ENCODE assay signal across 8 cellular contexts in genomic region chr11:62601364-62602140, GRCh38. TPM values are rescaled to one million over a fixed set of nuclear protein-coding genes. Genes with fewer than 3 reads are reported as not detected.
DNase-seq lines count a peak whose midpoint lies in the region; ATAC-seq, FAIRE-seq and TF ChIP-seq lines count a peak whose summit lies in the region.

TSS of gene MTA2 (minus strand) at chr11:62601865. CDS start at chr11:62601450, 415 bp downstream.

- peak within 1 kb of the TSS; percentile 95 for H3K27ac ChIP-seq in keratinocyte (ENCODE audit: control insufficient read depth, insufficient read depth, low read length)

- H3K36me3 ChIP-seq in keratinocyte (ENCODE audit: control insufficient read depth in 2 of 2, extremely low read depth in 1 of 2, insufficient read depth in 2 of 2, low read length in 2 of 2) = peaks cover 26 to 29% of the 10 kb centered on the region in 2 experiments

- H3K79me2 ChIP-seq in keratinocyte (ENCODE audit: control insufficient read depth, insufficient read depth, low read length) = peaks cover 42% of the 10 kb centered on the region

- peak within 1 kb of the TSS; percentile 42 for H2AFZ ChIP-seq in keratinocyte (ENCODE audit: control insufficient read depth, low read length)

- peak within 1 kb of the TSS; percentile 85 for H3K4me3 ChIP-seq in AG10803 (ENCODE audit: low read length)
- peak within 1 kb of the TSS; percentile 77 to 99 (median 86) for H3K4me3 ChIP-seq in keratinocyte (ENCODE audit: control insufficient read depth in 2 of 3, extremely low read depth in 1 of 3, insufficient read depth in 2 of 3, low read depth in 1 of 3, low read length in 3 of 3)

- H3K9me1 ChIP-seq in keratinocyte (ENCODE audit: control insufficient read depth, extremely low read depth, insufficient read depth, low read length) = no peaks in the 10 kb centered on the region

- FAIRE-seq in keratinocyte (lab: Jason Lieb, UNC) = peak; percentile 78

- peaks cover 14% of the 10 kb centered on the region for H3K4me1 ChIP-seq in keratinocyte (ENCODE audit: control insufficient read depth, extremely low read depth, insufficient read depth, low read length)

- peak; percentile 96 for DNase-seq in AG10803 (ENCODE audit: low read depth)
- DNase-seq in NCI-H460 (ENCODE audit: extremely low read depth, low read depth) = peak; percentile 94
- peak; percentile 100 for DNase-seq in activated CD4-positive, CD25-positive, alpha-beta regulatory T cell treated with anti-CD3 and anti-CD28 coated beads, Interleukin-2, amount 50 U/mL, for 72 hours
- peak; percentile 82 to 93 for DNase-seq in cerebellar nuclear complex (lab: John Stamatoyannopoulos, UW)
- peak; percentile 93 for DNase-seq in keratinocyte (ENCODE audit: low read depth, low spot score)
- DNase-seq in stimulated activated CD4-positive, alpha-beta T cell treated with anti-CD3 and anti-CD28 coated beads, Interleukin-15, amount 100 ng/mL, for 1 hour (ENCODE audit: low read depth in 1 of 2, low spot score in 1 of 2) = peak; percentile 99

- no peaks in the 10 kb centered on the region for H3K27me3 ChIP-seq in keratinocyte (ENCODE audit: control insufficient read depth, extremely low read depth, insufficient read depth, low read length)

- TF ChIP-seq CTCF in AG10803 (conservative IDR thresholded peaks at IDR 0.05; ENCODE audit: low read length) (no peak), keratinocyte (optimal IDR thresholded peaks at IDR 0.05 in 1 of 3, IDR thresholded peaks at IDR 0.05 in 1 of 3, conservative IDR thresholded peaks at IDR 0.05 in 1 of 3; ENCODE audit: extremely low read depth in 1 of 3, insufficient read depth in 2 of 3, low read length in 3 of 3) (no peak)

- H3K9me3 ChIP-seq in keratinocyte (ENCODE audit: control insufficient read depth, low read depth, low read length) = no peaks in the 10 kb centered on the region

- H3K9ac ChIP-seq in keratinocyte (ENCODE audit: control insufficient read depth, extremely low read depth, insufficient read depth, low read length) = peak within 1 kb of the TSS; percentile 95

- H4K20me1 ChIP-seq in keratinocyte (ENCODE audit: control insufficient read depth, extremely low read depth, insufficient read depth, low read length) = no peaks in the 10 kb centered on the region

- ATAC-seq in GM19043 (IDR thresholded peaks at IDR 0.05; ENCODE audit: low read depth, unreplicated experiment) (peak; percentile 64), HG03378 (IDR thresholded peaks at IDR 0.05; ENCODE audit: unreplicated experiment) (peak; percentile 65)

- peak within 1 kb of the TSS; percentile 99 for H3K4me2 ChIP-seq in keratinocyte (ENCODE audit: control insufficient read depth, extremely low read depth, insufficient read depth, low read depth, low read length)

- dilution Hi-C loops in keratinocyte (cut with MboI; ENCODE audit: extremely low pct_ligation_motif_present, low sequenced_read_pairs) = no loop called here

RNA-seq across cellular contexts. Expression of gene MTA2, which starts in this region (rescaled TPM):
- 67.7 and 79.0 TPM in 2 replicates for total RNA-seq in NCI-H460 (2014; rRNA removed; shearing (Covaris generic))
- 96.8 and 129 TPM in 2 replicates for polyA plus RNA-seq in NCI-H460 (2014; cell fraction: nucleus; rRNA removed)
- 29.4 to 44.3 TPM (median 39.7 TPM) in 3 replicates for polyA plus RNA-seq in keratinocyte
- polyA plus RNA-seq in keratinocyte (2011; ENCODE audit: low read depth) = 36.0 TPM
- polyA plus RNA-seq in keratinocyte (2011; cell fraction: cytosol; rRNA removed) = 25.2 and 30.6 TPM in 2 replicates
- polyA plus RNA-seq in keratinocyte (2011; cell fraction: nucleus; rRNA removed) = 65.7 and 66.8 TPM in 2 replicates
- polyA plus RNA-seq in keratinocyte (2012; ENCODE audit: low replicate concordance) = 49.0 and 96.6 TPM in 2 replicates
- 56.3 to 107 TPM (median 107 TPM) in 3 replicates for polyA minus RNA-seq in keratinocyte
- polyA minus RNA-seq in keratinocyte (2011; cell fraction: cytosol; rRNA and poly(A)+ RNA removed) = 43.5 TPM
- 43.9 and 54.5 TPM in 2 replicates for polyA minus RNA-seq in keratinocyte (2011; cell fraction: nucleus; rRNA and poly(A)+ RNA removed)

Comparison
In these comparisons a context has a peak if more than half of its experiments do, and no peak if none do; other contexts are left out.
1. Peak in every context shown above with its lines: DNase-seq, ATAC-seq, H3K4me3 ChIP-seq and H3K27ac ChIP-seq.